12 cellular contexts compared by ENCODE assay signal in the genomic region with DNA sequence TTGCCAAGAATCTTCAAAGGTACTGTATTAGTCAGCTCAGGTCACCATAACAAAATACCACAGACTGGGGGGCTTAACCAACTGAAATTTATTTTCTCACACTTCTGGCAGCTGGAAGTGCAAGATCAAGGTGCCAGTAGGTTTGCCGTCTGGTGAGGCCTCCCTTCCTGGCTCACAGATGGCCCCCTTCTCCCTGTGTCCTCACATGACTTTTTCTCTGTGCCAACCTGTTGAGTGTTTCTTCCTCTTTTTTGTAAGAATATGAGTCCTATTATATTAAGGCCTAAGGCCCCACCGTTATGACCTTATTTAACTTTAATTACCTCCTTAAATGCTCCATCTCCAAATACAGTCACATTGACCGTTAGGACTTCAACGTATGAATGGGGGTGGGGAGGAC.
"Had no signal": no experiment of that assay in that cellular context is flagged by ENCODE, and none has a peak within 500 bp of the region (broad histone marks: within the 10 kb centered on the region; RNA-seq: fewer than 3 reads in every experiment).

No MANE protein-coding gene starts in this region.

- H3K27ac ChIP-seq: dorsolateral prefrontal cortex, left lung, pancreas, sigmoid colon, spleen had no signal

- H3K9me3 ChIP-seq: pancreas had no signal

- H3K4me3 ChIP-seq: dorsolateral prefrontal cortex, left lung, mucosa of descending colon, pancreas, sigmoid colon, spleen had no signal

- DNase-seq: activated naive CD4-positive, alpha-beta T cell; activated T-cell treated with anti-CD3 and anti-CD28 coated beads for 4 hours; aorta; dorsolateral prefrontal cortex; hippocampal formation; left lung; mucosa of descending colon; naive thymus-derived CD4-positive, alpha-beta T cell; pancreas; sigmoid colon; spleen had no signal

- H3K27me3 ChIP-seq: dorsolateral prefrontal cortex, left lung, pancreas, sigmoid colon had no signal

- ATAC-seq: activated CD4-positive, CD25-positive, alpha-beta regulatory T cell treated with anti-CD3 and anti-CD28 coated beads, Interleukin-2, amount 50 U/mL, for 24 hours; left lung; mucosa of descending colon; naive thymus-derived CD4-positive, alpha-beta T cell; pancreas had no signal

- H3K4me1 ChIP-seq: left lung, pancreas, sigmoid colon, spleen had no signal

- H3K36me3 ChIP-seq: left lung, pancreas, sigmoid colon, spleen had no signal
